8 cellular contexts compared by ENCODE assay signal in the genomic region with DNA sequence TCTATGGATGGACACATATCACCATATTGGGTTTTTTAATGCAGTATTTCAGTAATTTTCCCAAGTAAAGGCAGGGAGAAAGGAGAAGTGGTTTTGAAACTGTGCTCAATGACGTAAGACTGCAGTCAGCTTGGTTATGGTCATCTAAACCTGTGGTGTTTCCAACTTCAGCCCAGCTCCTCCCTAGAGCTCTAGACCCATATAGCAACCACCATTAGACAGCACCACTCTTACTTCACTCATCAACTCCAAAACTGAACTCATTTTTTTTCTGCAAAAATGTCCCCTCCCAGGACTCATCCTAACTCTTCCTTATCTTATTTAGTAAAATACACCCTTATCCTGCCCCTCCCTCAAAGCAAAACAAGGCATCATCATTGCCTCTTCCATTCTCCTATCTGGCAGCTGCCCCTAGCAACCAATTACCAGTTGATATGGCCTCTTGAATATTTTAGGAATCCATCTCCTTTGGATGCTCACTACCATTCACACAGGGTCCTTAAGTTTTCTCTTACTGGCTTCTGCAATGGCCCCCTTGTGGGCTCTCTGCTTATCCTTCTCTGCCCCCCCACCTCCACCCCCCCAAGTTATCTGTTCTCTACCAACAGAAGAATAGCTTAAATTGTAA. TPM values are rescaled to one million over a fixed set of nuclear protein-coding genes. Genes with fewer than 3 reads are reported as not detected.
DNase-seq lines count a peak whose midpoint lies in the region; ATAC-seq and TF ChIP-seq lines count a peak whose summit lies in the region.

No MANE protein-coding gene starts in this region.

- DNase-seq in EL (peak; percentile 52), SK-MEL-5 (ENCODE audit: low read depth, low spot score) (peak; percentile 65), MG63 (no peak), NCI-H187 (lab: John Stamatoyannopoulos, UW) (no peak)

- H3K4me1 ChIP-seq in HEK293 (ENCODE audit: control insufficient read depth, insufficient read depth, low read length) (peaks cover 15% of the 10 kb centered on the region), iPS-20b (ENCODE audit: insufficient read depth, low read length) (peaks cover 13% of the 10 kb centered on the region)

- peak overlapping the region; percentile 97; the same call in 1 of the 2 replicates for H3K9ac ChIP-seq in iPS-20b (ENCODE audit: low read depth, low read length)

- CTCF ChIA-PET in HEK293 (lab: Yijun Ruan, JAX): interaction anchor here (0.6 to 1.8 kb wide), 6 partner anchors 28 to 125 kb away, joined by 3 to 9 read pairs (median 4); no protein-coding TSS in a partner anchor

- H3K36me3 ChIP-seq in HEK293 (ENCODE audit: control insufficient read depth in 2 of 2, insufficient read depth in 1 of 2, low read length in 2 of 2): no peaks in the 10 kb centered on the region
- H3K36me3 ChIP-seq in iPS-20b (ENCODE audit: insufficient read depth, low read depth, low read length): no peaks in the 10 kb centered on the region
- H3K36me3 ChIP-seq in MG63: peaks cover 8% of the 10 kb centered on the region

- H3K9me3 ChIP-seq in HEK293 (ENCODE audit: control insufficient read depth, insufficient read depth, low read depth, low read length) (no peaks in the 10 kb centered on the region), iPS-20b (ENCODE audit: insufficient read depth, low read depth, low read length) (no peaks in the 10 kb centered on the region), MG63 (no peaks in the 10 kb centered on the region)

- no peak for ATAC-seq in activated CD4-positive, CD25-positive, alpha-beta regulatory T cell treated with anti-CD3 and anti-CD28 coated beads, Interleukin-2, amount 50 U/mL, for 24 hours
- ATAC-seq in HG03196 (IDR thresholded peaks at IDR 0.05; ENCODE audit: unreplicated experiment): no peak

- no peak overlapping the region for H3K4me3 ChIP-seq in HEK293 (ENCODE audit: low read depth, low read length)
- peak overlapping the region; percentile 92 for H3K4me3 ChIP-seq in iPS-20b (ENCODE audit: low read length)
- no peak overlapping the region; the same call in 1 of the 2 replicates for H3K4me3 ChIP-seq in MG63

- H3K27me3 ChIP-seq in iPS-20b (ENCODE audit: insufficient read depth, low read length) (no peaks in the 10 kb centered on the region), MG63 (no peaks in the 10 kb centered on the region)

- POLR2A ChIA-PET in HEK293 (lab: Yijun Ruan, JAX): interaction anchor here (0.8 to 2.7 kb wide), 7 partner anchors 17 to 334 kb away, joined by 3 to 14 read pairs (median 5); no protein-coding TSS in a partner anchor

- in situ Hi-C loops in SK-MEL-5 (cut with HindIII; ENCODE audit: low pct_unique_long_range_greater_than_20kb, low sequenced_read_pairs): no loop called here

- TF ChIP-seq CTCF in HEK293 (tag by site-specific recombination; IDR thresholded peaks at IDR 0.05): no peak

- H3K27ac ChIP-seq in HEK293 (ENCODE audit: extremely low read depth, low read depth, low read length) (no peak overlapping the region), iPS-20b (ENCODE audit: low read length) (no peak overlapping the region)

TF ChIP-seq in HEK293, 187 proteins besides CTCF, POLR2A, EP300 and RAD21:
- TF ChIP-seq ZBTB48 (tag by site-specific recombination; IDR thresholded peaks at IDR 0.05): no peak
- 0 out of 2 replicates have a peak, but pooled peaks have one; percentile 11 for TF ChIP-seq ZNF600 (tag by site-specific recombination; IDR thresholded peaks at IDR 0.05)
TF ChIP-seq in HEK293: peak in this region for 1.

RNA-seq across cellular contexts. Expression of a gene that starts 1.5 kb away (rescaled TPM):
- 17.6 and 20.3 TPM in 2 replicates for total RNA-seq in SK-MEL-5 (2014; rRNA removed; shearing (Covaris generic))
- 35.7 and 37.7 TPM in 2 replicates for polyA plus RNA-seq in SK-MEL-5 (2015; cell fraction: cytosol; rRNA removed)
- 11.8 and 23.2 TPM in 2 replicates for polyA plus RNA-seq in SK-MEL-5 (2015; cell fraction: nucleus; rRNA removed)
- 14.7 and 31.1 TPM in 2 replicates for total RNA-seq in MG63 (2014; rRNA removed; shearing (Covaris generic); ENCODE audit: low replicate concordance)

RNA-seq across cellular contexts. Expression of a gene that starts 55.7 kb away (rescaled TPM):
- total RNA-seq in SK-MEL-5 (2014; rRNA removed; shearing (Covaris generic)): 50.5 and 51.5 TPM in 2 replicates
- 21.5 and 28.6 TPM in 2 replicates for polyA plus RNA-seq in SK-MEL-5 (2015; cell fraction: cytosol; rRNA removed)
- 52.1 and 63.2 TPM in 2 replicates for polyA plus RNA-seq in SK-MEL-5 (2015; cell fraction: nucleus; rRNA removed)
- total RNA-seq in MG63 (2014; rRNA removed; shearing (Covaris generic); ENCODE audit: low replicate concordance): 23.2 and 26.3 TPM in 2 replicates

Comparison
In these comparisons a context has a peak if more than half of its experiments do, and no peak if none do; other contexts are left out.
1. DNase-seq: peak in EL (single experiment) and SK-MEL-5 (single experiment); none in MG63 (single experiment) and NCI-H187 (0 of 2).